In the genomic region with DNA sequence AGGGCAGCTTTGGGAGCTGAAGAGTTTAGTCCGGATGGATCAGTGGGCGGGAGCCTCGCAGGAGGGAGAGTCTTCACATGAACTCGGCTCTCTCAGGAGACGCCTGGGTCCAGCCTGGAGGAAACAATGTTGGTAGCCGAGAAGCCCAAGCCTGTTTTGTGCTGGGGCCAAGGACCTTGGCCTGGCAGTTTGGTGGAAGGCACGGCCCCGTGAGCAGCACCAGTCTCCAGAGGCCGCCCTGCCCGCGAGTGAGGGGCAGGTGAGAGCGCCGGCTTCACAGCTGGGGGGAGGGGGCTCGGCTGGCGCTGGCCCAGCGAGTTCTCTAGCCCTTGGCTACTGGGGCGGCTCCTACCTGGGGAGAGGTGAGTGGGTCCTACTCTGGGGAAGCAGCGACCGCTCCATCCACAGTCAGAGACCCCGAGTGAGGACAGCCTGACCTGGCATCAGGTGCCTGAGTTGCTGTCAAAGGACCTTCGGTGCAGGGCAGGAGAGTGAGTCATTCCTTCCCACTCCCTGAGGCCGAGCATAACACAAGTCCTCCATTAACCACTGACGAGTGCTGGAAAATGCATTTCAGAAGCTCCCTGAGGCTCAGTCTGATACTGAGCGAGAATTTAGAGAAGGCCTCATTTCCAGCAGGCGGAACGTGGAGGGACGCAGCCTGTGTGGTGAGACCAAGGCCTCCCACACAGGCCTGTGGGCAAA, we compare ENCODE assay signal across 1 cellular context.
TF ChIP-seq lines count a peak whose summit lies in the region.

No MANE protein-coding gene starts in this region.

TF ChIP-seq in SK-N-SH treated with all-trans-retinoic acid at 6 μM for 48 hours, 23 proteins besides CTCF, POLR2A, EP300 and RAD21 (continued from another document):
- TF ChIP-seq, protein P1, sequence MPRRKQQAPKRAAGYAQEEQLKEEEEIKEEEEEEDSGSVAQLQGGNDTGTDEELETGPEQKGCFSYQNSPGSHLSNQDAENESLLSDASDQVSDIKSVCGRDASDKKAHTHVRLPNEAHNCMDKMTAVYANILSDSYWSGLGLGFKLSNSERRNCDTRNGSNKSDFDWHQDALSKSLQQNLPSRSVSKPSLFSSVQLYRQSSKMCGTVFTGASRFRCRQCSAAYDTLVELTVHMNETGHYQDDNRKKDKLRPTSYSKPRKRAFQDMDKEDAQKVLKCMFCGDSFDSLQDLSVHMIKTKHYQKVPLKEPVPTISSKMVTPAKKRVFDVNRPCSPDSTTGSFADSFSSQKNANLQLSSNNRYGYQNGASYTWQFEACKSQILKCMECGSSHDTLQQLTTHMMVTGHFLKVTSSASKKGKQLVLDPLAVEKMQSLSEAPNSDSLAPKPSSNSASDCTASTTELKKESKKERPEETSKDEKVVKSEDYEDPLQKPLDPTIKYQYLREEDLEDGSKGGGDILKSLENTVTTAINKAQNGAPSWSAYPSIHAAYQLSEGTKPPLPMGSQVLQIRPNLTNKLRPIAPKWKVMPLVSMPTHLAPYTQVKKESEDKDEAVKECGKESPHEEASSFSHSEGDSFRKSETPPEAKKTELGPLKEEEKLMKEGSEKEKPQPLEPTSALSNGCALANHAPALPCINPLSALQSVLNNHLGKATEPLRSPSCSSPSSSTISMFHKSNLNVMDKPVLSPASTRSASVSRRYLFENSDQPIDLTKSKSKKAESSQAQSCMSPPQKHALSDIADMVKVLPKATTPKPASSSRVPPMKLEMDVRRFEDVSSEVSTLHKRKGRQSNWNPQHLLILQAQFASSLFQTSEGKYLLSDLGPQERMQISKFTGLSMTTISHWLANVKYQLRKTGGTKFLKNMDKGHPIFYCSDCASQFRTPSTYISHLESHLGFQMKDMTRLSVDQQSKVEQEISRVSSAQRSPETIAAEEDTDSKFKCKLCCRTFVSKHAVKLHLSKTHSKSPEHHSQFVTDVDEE (CRISPR knock-in tag; IDR thresholded peaks at IDR 0.05) = no peak
- TF ChIP-seq SNAI2 (CRISPR knock-in tag; IDR thresholded peaks at IDR 0.05) (no peak), ESRRG (CRISPR knock-in tag; IDR thresholded peaks at IDR 0.05) (no peak)
TF ChIP-seq in SK-N-SH treated with all-trans-retinoic acid at 6 μM for 48 hours: peak in this region for 0.
